Comparison of ENCODE assay signal across 35 cellular contexts in the genomic region with DNA sequence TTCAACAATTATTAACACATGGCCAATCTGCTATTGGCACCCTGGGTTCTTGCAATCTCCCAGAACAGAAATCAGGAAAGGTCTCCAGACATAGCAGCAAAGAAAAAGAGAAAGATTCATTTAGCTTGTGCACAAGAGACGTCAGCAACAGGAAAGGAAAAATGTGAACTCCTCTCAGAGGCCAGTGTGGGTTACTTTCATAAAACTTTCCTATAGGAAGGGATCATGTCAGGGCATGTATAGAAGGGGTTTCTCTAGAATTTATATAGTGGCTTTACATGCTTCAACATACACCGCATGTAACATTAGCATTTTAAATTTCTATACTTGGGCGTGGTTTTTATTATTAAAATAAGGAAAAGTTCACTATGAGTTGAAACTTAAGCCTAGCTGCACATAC.
"Had no signal": no experiment of that assay in that cellular context is flagged by ENCODE, and none has a peak within 500 bp of the region (broad histone marks: within the 10 kb centered on the region; RNA-seq: fewer than 3 reads in every experiment).

No MANE protein-coding gene starts in this region.

- H3K4me3 ChIP-seq: colonic mucosa, gastroesophageal sphincter, left lung, lung, pancreas, prostate gland, sigmoid colon, uterus had no signal

- H3K36me3 ChIP-seq: colonic mucosa, gastroesophageal sphincter, left lung, pancreas, prostate gland, sigmoid colon, uterus had no signal

- ATAC-seq: activated CD8-positive, alpha-beta T cell treated with anti-CD3 and anti-CD28 coated beads for 36 hours; activated T-cell treated with anti-CD3 and anti-CD28 coated beads, Interleukin-2, amount 50 U/mL, for 4 hours; activated T-helper 17 cell treated with anti-CD3 and anti-CD28 coated beads, Interleukin-2, amount 50 U/mL, for 72 hours; gastroesophageal sphincter; left lung; pancreas; stimulated activated memory B cell treated with anti-CD40 and anti-IgM and Interleukin-4, amounts not matched to agents 10 μg/mL and 1 μg/mL and 100 μg/mL, for 72 hours; stimulated activated naive CD8-positive, alpha-beta T cell treated with anti-CD3 and anti-CD28 coated beads, Interleukin-15, amount 100 ng/mL, for 72 hours; WTC11 had no signal

- H3K4me1 ChIP-seq: colonic mucosa, gastroesophageal sphincter, left lung, pancreas, prostate gland, sigmoid colon, uterus had no signal

- H3K9me3 ChIP-seq: colonic mucosa, left lung, pancreas, prostate gland, uterus had no signal

- DNase-seq: activated CD4-positive, alpha-beta T cell treated with anti-CD3 and anti-CD28 coated beads for 1 hour; activated CD4-positive, alpha-beta T cell treated with anti-CD3 and anti-CD28 coated beads, Interleukin-2, amount 10 ng/mL, durations not matched to agents 7 days and 5 days; activated CD8-positive, alpha-beta T cell treated with anti-CD3 and anti-CD28 coated beads for 36 hours; activated gamma-delta T cell treated with Interleukin-2 at 50 U/mL for 16 hours; activated naive CD4-positive, alpha-beta T cell treated with anti-CD3 and anti-CD28 coated beads, Interleukin-2, amount 50 U/mL, for 16 hours; activated T-cell treated with anti-CD3 and anti-CD28 coated beads, Interleukin-2, amount 50 U/mL, for 4 hours; amniotic stem cell; colonic mucosa; effector CD8-positive, alpha-beta T cell; erythroblast; head of caudate nucleus; hippocampal formation; immature natural killer cell; left lung; naive B cell; nephron progenitor cell; nucleus accumbens; pancreas; retina; sigmoid colon; small intestine; stimulated activated CD4-positive, alpha-beta T cell treated with anti-CD3 and anti-CD28 coated beads, Interleukin-1b, Interleukin-23, amount 100 ng/mL, for 48 hours; stimulated activated CD4-positive, alpha-beta T cell treated with anti-CD3 and anti-CD28 coated beads, Interleukin-4, amount 100 ng/mL, for 4 hours; stimulated activated CD8-positive, alpha-beta memory T cell treated with anti-CD3 and anti-CD28 coated beads, Interleukin-4, amount 100 ng/mL, for 48 hours; stimulated activated naive CD8-positive, alpha-beta T cell treated with anti-CD3 and anti-CD28 coated beads, Interleukin-15, amount 100 ng/mL, for 72 hours; substantia nigra; SW 1271; T-helper 2 cell; uterus had no signal

- H3K27me3 ChIP-seq: colonic mucosa, gastroesophageal sphincter, left lung, pancreas, sigmoid colon, uterus had no signal

- H3K27ac ChIP-seq: colonic mucosa, gastroesophageal sphincter, left lung, pancreas, prostate gland, sigmoid colon, uterus had no signal
